In genomic region chr11:267491-267994, GRCh38 we compare ENCODE assay signal across 9 cellular contexts. TPM values are rescaled to one million over a fixed set of nuclear protein-coding genes. Genes with fewer than 3 reads are reported as not detected.
DNase-seq lines count a peak whose midpoint lies in the region; ATAC-seq and TF ChIP-seq lines count a peak whose summit lies in the region.
"Had no signal": no experiment of that assay in that cellular context is flagged by ENCODE, and none has a peak within 500 bp of the region (broad histone marks: within the 10 kb centered on the region; RNA-seq: fewer than 3 reads in every experiment).

No MANE protein-coding gene starts in this region.

- peaks cover 44% of the 10 kb centered on the region for H3K4me1 Mint-ChIP-seq in activated naive CD4-positive, alpha-beta T cell treated with anti-CD3 and anti-CD28 coated beads, Interleukin-2, amount 50 U/mL, for 24 hours

- CTCF ChIA-PET in A673 (lab: Charles Lee) = no interaction called here

- peak overlapping the region; percentile 98 for H3K27ac Mint-ChIP-seq in activated naive CD4-positive, alpha-beta T cell treated with anti-CD3 and anti-CD28 coated beads, Interleukin-2, amount 50 U/mL, for 24 hours

- peak; percentile 35 for TF ChIP-seq POLR2A in right lobe of liver (IDR thresholded peaks at IDR 0.05)

- ATAC-seq in right lobe of liver = peak; percentile 21 to 50 (median 38)

- peak overlapping the region; percentile 93 for H3K4me3 Mint-ChIP-seq in activated naive CD4-positive, alpha-beta T cell treated with anti-CD3 and anti-CD28 coated beads, Interleukin-2, amount 50 U/mL, for 24 hours

- WGBS in right lobe of liver (ENCODE audit: insufficient coverage, low coverage, low lambda C conversion rate, missing lambda C conversion rate) = 34% methylated on average over 8 of the region's 18 CpGs

- POLR2A ChIA-PET in A673 (lab: Charles Lee; ENCODE audit: low non-redundant PET) = no interaction called here

- no peaks in the 10 kb centered on the region for H3K36me3 ChIP-seq in NT2/D1 (ENCODE audit: insufficient read depth, insufficient read length, low read length)
- H3K36me3 ChIP-seq in right lobe of liver = no peaks in the 10 kb centered on the region
- H3K36me3 ChIP-seq in A673 (ENCODE audit: insufficient read depth, low read length, poor library complexity, severe bottlenecking) = no peaks in the 10 kb centered on the region

- H3K4me1 ChIP-seq in NT2/D1 (ENCODE audit: insufficient read depth, insufficient read length) (peaks cover 11% of the 10 kb centered on the region), right lobe of liver (no peaks in the 10 kb centered on the region), A673 (ENCODE audit: insufficient read depth, low read length, poor library complexity, severe bottlenecking) (no peaks in the 10 kb centered on the region)

- TF ChIP-seq CTCF in right lobe of liver (IDR thresholded peaks at IDR 0.05) = no peak
- TF ChIP-seq CTCF in A673 (conservative IDR thresholded peaks at IDR 0.05; ENCODE audit: low read depth, low read length) = no peak

- intact Hi-C loops in right lobe of liver (cut with DNase I) (no loop called here), A673 (cut with micrococcal nuclease; ENCODE audit: unreplicated experiment) (no loop called here)

- no peaks in the 10 kb centered on the region for H3K9me3 Mint-ChIP-seq in activated naive CD4-positive, alpha-beta T cell treated with anti-CD3 and anti-CD28 coated beads, Interleukin-2, amount 50 U/mL, for 24 hours

- peak overlapping the region; percentile 44 for H3K9ac ChIP-seq in NT2/D1 (ENCODE audit: insufficient read length, low read depth)

- peak; percentile 40 for DNase-seq in ELF-1 (ENCODE audit: low read depth, low spot score)
- no peak for DNase-seq in NT2/D1 (ENCODE audit: low read depth, low spot score)
- peak; percentile 61 to 74 (median 61) for DNase-seq in right lobe of liver
- no peak for DNase-seq in A673 (ENCODE audit: low spot score)
- no peak for DNase-seq in OCI-M2 (lab: John Stamatoyannopoulos, UW; ENCODE audit: unreplicated experiment)
- DNase-seq in AG20443 (ENCODE audit: low spot score) = no peak
- DNase-seq in NCI-H2196 (lab: John Stamatoyannopoulos, UW; ENCODE audit: unreplicated experiment) = no peak

- no TSS peak for BruUV-seq in A673 (replicated peaks; lab: Mats Ljungman, UMichigan)

- H3K4me3 ChIP-seq in NT2/D1 (ENCODE audit: insufficient read length, low read depth) = no peak overlapping the region
- peak overlapping the region in 2 of 3 donors; percentile 13 to 17 for H3K4me3 ChIP-seq in right lobe of liver
- H3K4me3 ChIP-seq in A673 (ENCODE audit: low read depth, low read length, poor library complexity, severe bottlenecking) = no peak overlapping the region

- H3K9me3 ChIP-seq in NT2/D1 (ENCODE audit: insufficient read depth, low read length) (peaks cover 16% of the 10 kb centered on the region), right lobe of liver (peaks cover 0 to 4% (median 0%) of the 10 kb centered on the region in 4 donors), A673 (ENCODE audit: low read depth, low read length, poor library complexity, severe bottlenecking) (no peaks in the 10 kb centered on the region)

- H3K27ac ChIP-seq in right lobe of liver = peak overlapping the region; percentile 53 to 69 (median 63)
- no peak overlapping the region for H3K27ac ChIP-seq in A673 (ENCODE audit: low read depth, low read length, poor library complexity, severe bottlenecking)

- no peaks in the 10 kb centered on the region for H3K27me3 Mint-ChIP-seq in activated naive CD4-positive, alpha-beta T cell treated with anti-CD3 and anti-CD28 coated beads, Interleukin-2, amount 50 U/mL, for 24 hours

- H3K27me3 ChIP-seq in NT2/D1 (ENCODE audit: insufficient read depth, insufficient read length) = no peaks in the 10 kb centered on the region
- H3K27me3 ChIP-seq in right lobe of liver = no peaks in the 10 kb centered on the region
- H3K27me3 ChIP-seq in A673 (replicated peaks; ENCODE audit: insufficient read depth, low read depth, low read length, poor library complexity) = no peaks in the 10 kb centered on the region

- no peaks in the 10 kb centered on the region for H3K36me3 Mint-ChIP-seq in activated naive CD4-positive, alpha-beta T cell treated with anti-CD3 and anti-CD28 coated beads, Interleukin-2, amount 50 U/mL, for 24 hours

RNA-seq across cellular contexts. Expression of gene NLRP6, which starts 10.7 kb away (rescaled TPM):
- 1 to 10 TPM in 4 of 6 experiments, under 1 TPM in 2; 0.22 to 6.2 (median 1.6) TPM for total RNA-seq in right lobe of liver
- total RNA-seq in A673 (2021) = not detected in 2 replicates
- total RNA-seq: fibroblast of lung had no signal

RNA-seq across cellular contexts. Expression of gene PGGHG, which starts 21.4 kb away (rescaled TPM):
- total RNA-seq in right lobe of liver = 100 to 1,000 TPM in 1 of 6 experiments, 10 to 100 TPM in 4, 1 to 10 TPM in 1; 7.7 to 110 (median 13.8) TPM
- total RNA-seq in A673 (2021) = 5.4 and 8.6 TPM in 2 replicates

RNA-seq across cellular contexts. Expression of gene PSMD13, which starts 30.8 kb away (rescaled TPM):
- total RNA-seq in right lobe of liver = 10 to 100 TPM; 46.1 to 71.5 (median 48.7) TPM
- 195 and 199 TPM in 2 replicates for total RNA-seq in A673 (2021)

RNA-seq across cellular contexts. Expression of gene SIRT3, which starts 31.4 kb away (rescaled TPM):
- total RNA-seq in right lobe of liver (10 to 100 TPM in 5 of 6 experiments, 1 to 10 TPM in 1; 9.2 to 22.0 (median 15.5) TPM), A673 (2021) (13.6 and 17.1 TPM in 2 replicates)

RNA-seq across cellular contexts. Expression of gene IFITM5, which starts 31.8 kb away (rescaled TPM):
- total RNA-seq in right lobe of liver = not detected
- not detected in 2 replicates for total RNA-seq in A673 (2021)

Comparison
In these comparisons a context has a peak if more than half of its experiments do, and no peak if none do; other contexts are left out.
1. DNase-seq: peak in ELF-1 (single experiment) and right lobe of liver (3 of 3); none in NT2/D1 (single experiment), A673 (single experiment), OCI-M2 (single experiment), AG20443 (single experiment) and NCI-H2196 (single experiment).
2. H3K4me3 ChIP-seq: peak in right lobe of liver (2 of 3); none in NT2/D1 (single experiment) and A673 (single experiment).